In genomic region chr4:168527560-168527959, GRCh38 we compare ENCODE assay signal across 1 cellular context.
TF ChIP-seq lines count a peak whose summit lies in the region.

No MANE protein-coding gene starts in this region.

TF ChIP-seq in SK-N-SH, 30 proteins besides CTCF, POLR2A, EP300 and RAD21 (continued from another document):
- no peak for TF ChIP-seq IRF3 (IDR thresholded peaks at IDR 0.05; ENCODE audit: low read depth, low read length)
TF ChIP-seq in SK-N-SH: peak in this region for 0.
